Comparison of ENCODE assay signal across 8 cellular contexts in the genomic region with DNA sequence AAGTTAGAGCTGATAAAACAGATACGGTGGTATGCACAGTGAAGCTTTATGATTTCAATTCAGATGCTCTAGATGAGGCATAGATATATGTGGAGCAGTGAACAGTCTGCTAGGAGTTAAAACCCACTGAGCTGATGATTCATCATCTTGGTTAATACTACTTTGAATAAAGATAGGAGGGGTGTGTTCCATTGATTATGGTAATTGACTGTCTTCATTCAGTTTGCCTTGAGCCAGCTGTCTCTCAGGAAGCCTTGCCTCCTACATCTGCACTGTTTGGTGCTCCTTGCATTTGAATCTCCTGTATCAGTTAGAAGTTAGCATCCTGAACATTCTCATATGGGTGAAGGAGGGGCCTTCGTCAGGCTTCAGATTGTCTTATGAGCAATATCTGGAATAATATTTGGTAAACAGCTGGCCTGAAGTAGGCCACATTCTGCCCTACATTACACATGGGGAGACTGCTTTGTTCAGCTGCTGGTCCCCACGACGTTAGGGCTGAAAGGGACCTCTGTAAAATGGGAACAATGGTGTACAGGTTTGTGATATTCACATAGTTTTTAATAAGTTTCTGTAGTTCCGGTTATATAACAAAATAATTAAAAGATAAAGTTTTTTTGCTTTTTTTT. TPM values are rescaled to one million over a fixed set of nuclear protein-coding genes. Genes with fewer than 3 reads are reported as not detected.
A peak's percentile ranks its signal among the peaks of the same experiment; 100 is the strongest.
DNase-seq lines count a peak whose midpoint lies in the region; ATAC-seq and TF ChIP-seq lines count a peak whose summit lies in the region.

No MANE protein-coding gene starts in this region.

- TF ChIP-seq POLR2A in Raji (IDR thresholded peaks at IDR 0.05; ENCODE audit: insufficient read depth, low read depth, low read length) (0 out of 2 replicates have a peak, but pooled peaks have one; percentile 35), adrenal gland (IDR thresholded peaks at IDR 0.05) (no peak)

- no peaks in the 10 kb centered on the region for H3K36me3 ChIP-seq in adrenal gland (replicated peaks in 1 of 2)

- WGBS in adrenal gland, 4 donors, result 77 to 87% (median 83%) methylated on average over 5 of the region's 5 CpGs

- peaks cover 2% of the 10 kb centered on the region for H3K36me3 Mint-ChIP-seq in activated T-cell treated with anti-CD3 and anti-CD28 coated beads, Interleukin-2, amount 50 U/mL, for 24 hours (ENCODE audit: low read depth)

- no peaks in the 10 kb centered on the region for H3K27me3 Mint-ChIP-seq in activated T-cell treated with anti-CD3 and anti-CD28 coated beads, Interleukin-2, amount 50 U/mL, for 24 hours

- H3K4me1 Mint-ChIP-seq in activated T-cell treated with anti-CD3 and anti-CD28 coated beads, Interleukin-2, amount 50 U/mL, for 24 hours (ENCODE audit: low read depth), result peaks cover 77% of the 10 kb centered on the region

- intact Hi-C loops in adrenal gland (cut with DNase I), result no loop called here

- H3K27ac ChIP-seq in substantia nigra (ENCODE audit: low read depth, low read length, poor library complexity, severe bottlenecking) (peak overlapping the region; percentile 60), adrenal gland (no peak overlapping the region)

- peak overlapping the region; percentile 3 for H3K4me3 Mint-ChIP-seq in activated T-cell treated with anti-CD3 and anti-CD28 coated beads, Interleukin-2, amount 50 U/mL, for 24 hours

- no peaks in the 10 kb centered on the region for H3K9me3 Mint-ChIP-seq in activated T-cell treated with anti-CD3 and anti-CD28 coated beads, Interleukin-2, amount 50 U/mL, for 24 hours

- no peak for DNase-seq in activated T-cell treated with anti-CD3 and anti-CD28 coated beads, Interleukin-2, amount 50 U/mL, for 24 hours
- DNase-seq in activated T-cell treated with anti-CD3 and anti-CD28 coated beads for 4 hours (no peak), fibroblast of villous mesenchyme (ENCODE audit: low read depth) (peak; percentile 41), substantia nigra (lab: John Stamatoyannopoulos, UW) (no peak), cerebellum (ENCODE audit: low spot score) (no peak), adrenal gland (no peak)

- H3K4me3 ChIP-seq in fibroblast of villous mesenchyme (ENCODE audit: low read depth, low read length) (no peak overlapping the region), adrenal gland (no peak overlapping the region)

- H3K9me3 ChIP-seq in adrenal gland (replicated peaks in 1 of 3), result no peaks in the 10 kb centered on the region

- H3K27ac Mint-ChIP-seq in activated T-cell treated with anti-CD3 and anti-CD28 coated beads, Interleukin-2, amount 50 U/mL, for 24 hours, result peak overlapping the region; percentile 80

- ATAC-seq in GM19463 (IDR thresholded peaks at IDR 0.05; ENCODE audit: unreplicated experiment), result no peak

- peaks cover 8 to 36% of the 10 kb centered on the region in 2 donors for H3K4me1 ChIP-seq in adrenal gland (replicated peaks in 1 of 2)

- no peak for TF ChIP-seq CTCF in fibroblast of villous mesenchyme (IDR thresholded peaks at IDR 0.05; ENCODE audit: insufficient read depth, low read depth, low read length)
- TF ChIP-seq CTCF in adrenal gland (IDR thresholded peaks at IDR 0.05), result no peak

- no peaks in the 10 kb centered on the region for H3K27me3 ChIP-seq in adrenal gland

RNA-seq across cellular contexts. Expression of gene MAP4K4, which starts 13.3 kb away (rescaled TPM):
- total RNA-seq in fibroblast of villous mesenchyme, result 88.3 and 95.0 TPM in 2 replicates
- 190 TPM for total RNA-seq in cerebellum
- 10 to 100 TPM; 11.6 to 29.4 (median 22.9) TPM for total RNA-seq in adrenal gland
- 10 to 100 TPM in 2 of 3 donors, 1 to 10 TPM in 1; 8.7 to 17.1 (median 15.9) TPM for polyA plus RNA-seq in adrenal gland
